Comparison of ENCODE assay signal across 1 cellular context in genomic region chr1:112937495-112937894, GRCh38.
TF ChIP-seq lines count a peak whose summit lies in the region.

No MANE protein-coding gene starts in this region.

TF ChIP-seq in GM12878, 131 proteins besides CTCF, POLR2A, EP300 and RAD21:
- TF ChIP-seq HSF1 (IDR thresholded peaks at IDR 0.05; ENCODE audit: low read depth, low read length) (no peak), HDAC6 (IDR thresholded peaks at IDR 0.05; ENCODE audit: unreplicated experiment) (no peak), NR2C1 (IDR thresholded peaks at IDR 0.05) (no peak), TARDBP (IDR thresholded peaks at IDR 0.05; ENCODE audit: borderline replicate concordance) (no peak)
